ENCODE assay signal across 9 cellular contexts in genomic region chr11:71372693-71373657, GRCh38.
DNase-seq lines count a peak whose midpoint lies in the region; ATAC-seq, FAIRE-seq and TF ChIP-seq lines count a peak whose summit lies in the region.
"Had no signal": no experiment of that assay in that cellular context is flagged by ENCODE, and none has a peak within 500 bp of the region (broad histone marks: within the 10 kb centered on the region; RNA-seq: fewer than 3 reads in every experiment).

No MANE protein-coding gene starts in this region.

- no peaks in the 10 kb centered on the region for H3K9me2 ChIP-seq in HCT116 (ENCODE audit: insufficient read depth)

- no peaks in the 10 kb centered on the region for H3K9me3 ChIP-seq in BLaER1
- no peaks in the 10 kb centered on the region for H3K9me3 ChIP-seq in HCT116 (ENCODE audit: control insufficient read depth in 1 of 2, insufficient read depth in 1 of 2, low read depth in 1 of 2, low read length in 2 of 2)
- no peaks in the 10 kb centered on the region for H3K9me3 ChIP-seq in astrocyte (ENCODE audit: insufficient read depth, low read depth, low read length)

- peaks cover 6% of the 10 kb centered on the region for H3K9me3 Mint-ChIP-seq in astrocyte (ENCODE audit: unreplicated experiment)

- no peak overlapping the region for H3K4me3 ChIP-seq in BLaER1
- H3K4me3 ChIP-seq in HCT116 (replicated peaks in 1 of 2; ENCODE audit: low read depth in 1 of 2, low read length in 2 of 2): no peak overlapping the region
- no peak overlapping the region for H3K4me3 ChIP-seq in astrocyte (ENCODE audit: insufficient read depth, low read depth, low read length)

- H3K79me2 ChIP-seq in HCT116 (ENCODE audit: insufficient read depth, low read length) (no peaks in the 10 kb centered on the region), astrocyte (ENCODE audit: insufficient read depth, low read length) (no peaks in the 10 kb centered on the region)

- H3K4me3 Mint-ChIP-seq in astrocyte (ENCODE audit: unreplicated experiment): no peak overlapping the region

- CTCF ChIA-PET in HCT116 (lab: Charles Lee): interaction anchor here (1.1 to 2.1 kb wide), 2 partner anchors 252 to 558 kb away, joined by 3 to 6 read pairs; no protein-coding TSS in a partner anchor

- H3K36me3 ChIP-seq in BLaER1 (no peaks in the 10 kb centered on the region), HCT116 (ENCODE audit: control insufficient read depth in 1 of 2, insufficient read depth in 2 of 2, low read length in 2 of 2) (no peaks in the 10 kb centered on the region), astrocyte (ENCODE audit: insufficient read depth, low read length) (no peaks in the 10 kb centered on the region)

- no peaks in the 10 kb centered on the region for H3K36me3 Mint-ChIP-seq in astrocyte (ENCODE audit: low read depth, unreplicated experiment)

- intact Hi-C loops in HCT116 (cut with micrococcal nuclease): loop anchor here (1.0 kb wide), 1 partner anchor 286 kb away; no protein-coding TSS in a partner anchor

- no peak for FAIRE-seq in astrocyte (lab: Jason Lieb, UNC)

- peak; percentile 66 for TF ChIP-seq RAD21 in HCT116 (IDR thresholded peaks at IDR 0.05; ENCODE audit: low read depth)

- TF ChIP-seq CTCF in HCT116 (IDR thresholded peaks at IDR 0.05 in 2 of 3, conservative IDR thresholded peaks at IDR 0.05 in 1 of 3; ENCODE audit: borderline replicate concordance in 1 of 3, insufficient read depth in 1 of 3, low read depth in 2 of 3, low read length in 2 of 3): peak; percentile 23 to 33 (median 33); a peak in 4 of 6 replicates
- peak; percentile 29 for TF ChIP-seq CTCF in astrocyte (IDR thresholded peaks at IDR 0.05; ENCODE audit: insufficient read depth, low read depth, low read length)

- no TSS peak for BruUV-seq in HCT116 (replicated peaks; lab: Mats Ljungman, UMichigan)

- peaks cover 55% of the 10 kb centered on the region for H3K27me3 Mint-ChIP-seq in astrocyte (ENCODE audit: low read depth, unreplicated experiment)

- H3K4me2 ChIP-seq in BLaER1 (peak overlapping the region; percentile 59), HCT116 (ENCODE audit: low read length) (no peak overlapping the region), astrocyte (ENCODE audit: low read length) (no peak overlapping the region)

- TF ChIP-seq POLR2A in HCT116 (IDR thresholded peaks at IDR 0.05; ENCODE audit: borderline replicate concordance, extremely low read depth, insufficient read depth, insufficient read length): no peak

- H3K27ac ChIP-seq in BLaER1 (no peak overlapping the region), HCT116 (ENCODE audit: low read depth, low read length) (no peak overlapping the region), astrocyte (ENCODE audit: low read depth, low read length) (no peak overlapping the region)

- peak; percentile 42 for ATAC-seq in HCT116
- ATAC-seq in HG02571 (IDR thresholded peaks at IDR 0.05; ENCODE audit: unreplicated experiment): no peak

- DNase-seq in HCT116 (ENCODE audit: low read depth, low spot score) (peak; percentile 2), astrocyte (ENCODE audit: low read depth) (no peak), medulla oblongata (ENCODE audit: extremely low spot score) (peak; percentile 59), NCI-H1694 treated with DMSO at 0.1 percent for 48 hours (lab: John Stamatoyannopoulos, UW) (no peak)
- no peak for DNase-seq in stimulated activated CD4-positive, alpha-beta T cell treated with anti-CD3 and anti-CD28 coated beads, Interleukin-2, amount 100 ng/mL, for 24 hours
- no peak for DNase-seq in stimulated activated CD4-positive, alpha-beta T cell treated with anti-CD3 and anti-CD28 coated beads, Interleukin-2, amount 100 ng/mL, for 48 hours
- DNase-seq: T-helper 9 cell had no signal

- H4K20me1 ChIP-seq in BLaER1 (no peaks in the 10 kb centered on the region), HCT116 (ENCODE audit: insufficient read depth) (no peaks in the 10 kb centered on the region), astrocyte (ENCODE audit: insufficient read depth, low read length) (no peaks in the 10 kb centered on the region)

- H3K9ac ChIP-seq in BLaER1 (no peak overlapping the region), HCT116 (ENCODE audit: low read length) (no peak overlapping the region), astrocyte (ENCODE audit: low read length) (no peak overlapping the region)

- peaks cover 12% of the 10 kb centered on the region for H3K4me1 ChIP-seq in BLaER1
- no peaks in the 10 kb centered on the region for H3K4me1 ChIP-seq in HCT116 (ENCODE audit: control insufficient read depth in 1 of 2, insufficient read depth in 2 of 2, low read length in 2 of 2)
- no peaks in the 10 kb centered on the region for H3K4me1 ChIP-seq in astrocyte (ENCODE audit: insufficient read depth, low read length)

- H3K27ac Mint-ChIP-seq in astrocyte (ENCODE audit: unreplicated experiment): peak overlapping the region; percentile 47

- H3K27me3 ChIP-seq in BLaER1 (no peaks in the 10 kb centered on the region), HCT116 (ENCODE audit: insufficient read depth, low read length) (peaks cover 26% of the 10 kb centered on the region), astrocyte (ENCODE audit: insufficient read depth, low read length) (peaks cover 2% of the 10 kb centered on the region)

- POLR2A ChIA-PET in HCT116 (lab: Charles Lee): no interaction called here

- RAD21 ChIA-PET in HCT116 (lab: Charles Lee; ENCODE audit: low non-redundant PET in 1 of 2, low total read pairs in 2 of 2, uncharacterized antibody in 2 of 2, unreplicated experiment in 2 of 2): interaction anchor here in 1 of 2 experiments (1.4 kb wide), 1 partner anchor 252 kb away, joined by 4 read pairs; no protein-coding TSS in a partner anchor

- no peaks in the 10 kb centered on the region for H3K4me1 Mint-ChIP-seq in astrocyte (ENCODE audit: low read depth, unreplicated experiment)

- H2AFZ ChIP-seq in HCT116 (ENCODE audit: low read depth, low read length, poor library complexity, severe bottlenecking) (no peak overlapping the region), astrocyte (ENCODE audit: low read depth, low read length) (no peak overlapping the region)

TF ChIP-seq in HCT116, 20 proteins besides CTCF, POLR2A, EP300 and RAD21:
- TF ChIP-seq SP1 (IDR thresholded peaks at IDR 0.05; ENCODE audit: low read depth) (no peak), ZNF274 (IDR thresholded peaks at IDR 0.05; ENCODE audit: low read depth, low read length) (no peak)

Comparison
In these comparisons a context has a peak if more than half of its experiments do, and no peak if none do; other contexts are left out.
1. DNase-seq: peak in HCT116 (single experiment) and medulla oblongata (single experiment); none in astrocyte (single experiment), stimulated activated CD4-positive, alpha-beta T cell treated with anti-CD3 and anti-CD28 coated beads, Interleukin-2, amount 100 ng/mL, for 24 hours (0 of 2), NCI-H1694 treated with DMSO at 0.1 percent for 48 hours (single experiment) and stimulated activated CD4-positive, alpha-beta T cell treated with anti-CD3 and anti-CD28 coated beads, Interleukin-2, amount 100 ng/mL, for 48 hours (0 of 2).